In genomic region chr10:114286971-114287370, GRCh38 we compare ENCODE assay signal across 19 cellular contexts. TPM values are rescaled to one million over a fixed set of nuclear protein-coding genes. Genes with fewer than 3 reads are reported as not detected.
"Had no signal": no experiment of that assay in that cellular context is flagged by ENCODE, and none has a peak within 500 bp of the region (broad histone marks: within the 10 kb centered on the region; RNA-seq: fewer than 3 reads in every experiment).

No MANE protein-coding gene starts in this region.

- H3K4me3 ChIP-seq: esophagus squamous epithelium, gastroesophageal sphincter, left ventricle myocardium inferior, smooth muscle cell, suprapubic skin, tibial artery had no signal

- H3K4me1 ChIP-seq: gastroesophageal sphincter, suprapubic skin, tibial artery had no signal

- FAIRE-seq: colon had no signal

- H3K9me3 ChIP-seq: esophagus squamous epithelium, gastroesophageal sphincter, left ventricle myocardium inferior, suprapubic skin, tibial artery had no signal

- H3K36me3 ChIP-seq: esophagus squamous epithelium, left ventricle myocardium inferior, suprapubic skin had no signal

- H3K27ac ChIP-seq: esophagus squamous epithelium, gastroesophageal sphincter, left ventricle myocardium inferior, parathyroid adenoma, suprapubic skin, tibial artery had no signal

- H3K9ac ChIP-seq: parathyroid adenoma had no signal

- ATAC-seq: gastroesophageal sphincter; stimulated activated effector memory CD8-positive, alpha-beta T cell treated with anti-CD3 and anti-CD28 coated beads, Interleukin-12 subunit alpha, Interleukin-12 subunit beta, amount 100 ng/mL, for 72 hours; stimulated activated naive CD8-positive, alpha-beta T cell treated with anti-CD3 and anti-CD28 coated beads, Interleukin-15, Interleukin-2, amounts not matched to agents 100 U/mL and 50 U/mL, for 24 hours had no signal

- H3K27me3 ChIP-seq: esophagus squamous epithelium, gastroesophageal sphincter, suprapubic skin had no signal

- DNase-seq: dermis blood vessel endothelial cell; esophagus squamous epithelium; foreskin fibroblast; glutamatergic neuron; left ventricle myocardium inferior; mesendoderm; naive B cell; stimulated activated CD4-positive, alpha-beta T cell treated with anti-CD3 and anti-CD28 coated beads, Interleukin-4, amount 100 ng/mL, for 1 hour; stimulated activated CD8-positive, alpha-beta memory T cell treated with anti-CD3 and anti-CD28 coated beads, Interleukin-4, amount 100 ng/mL, for 48 hours; stimulated activated naive CD8-positive, alpha-beta T cell treated with anti-CD3 and anti-CD28 coated beads, Interleukin-15, Interleukin-2, amounts not matched to agents 100 U/mL and 50 U/mL, for 24 hours had no signal

RNA-seq across cellular contexts. Expression of gene VWA2, which starts 47.9 kb away (rescaled TPM):
- total RNA-seq: dermis blood vessel endothelial cell, left ventricle myocardium inferior, lung microvascular endothelial cell, pulmonary artery endothelial cell had no signal
